21 cellular contexts compared by ENCODE assay signal in the genomic region with DNA sequence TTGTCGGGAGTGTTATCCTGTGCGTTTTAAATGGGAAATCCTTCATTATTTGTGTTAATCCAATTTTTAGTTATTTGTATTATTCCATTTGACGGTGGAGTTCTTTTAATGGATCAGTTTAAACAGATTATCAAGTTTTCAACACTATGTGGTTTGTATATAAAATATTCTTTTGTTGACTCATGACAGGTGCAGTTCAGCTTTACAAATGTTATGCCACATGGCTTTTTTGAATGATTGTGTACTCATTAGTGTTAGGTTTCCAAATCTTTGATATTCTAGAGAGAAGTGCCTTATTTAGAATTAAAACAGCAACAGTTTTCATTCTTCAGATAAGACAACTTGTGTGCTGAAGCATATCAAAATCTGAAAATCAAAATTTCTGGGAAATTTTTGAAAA. TPM values are rescaled to one million over a fixed set of nuclear protein-coding genes. Genes with fewer than 3 reads are reported as not detected.
DNase-seq lines count a peak whose midpoint lies in the region; ATAC-seq and TF ChIP-seq lines count a peak whose summit lies in the region.
"Had no signal": no experiment of that assay in that cellular context is flagged by ENCODE, and none has a peak within 500 bp of the region (broad histone marks: within the 10 kb centered on the region; RNA-seq: fewer than 3 reads in every experiment).

No MANE protein-coding gene starts in this region.

- H3K27ac ChIP-seq in cingulate gyrus (ENCODE audit: low read depth, low read length) = peak overlapping the region; percentile 10
- H3K27ac ChIP-seq: gastrocnemius medialis, ovary, thoracic aorta had no signal

- peak overlapping the region; percentile 82 for H3K4me2 ChIP-seq in skeletal muscle satellite cell (ENCODE audit: low read length)

- TF ChIP-seq POLR2A in erythroblast (IDR thresholded peaks at IDR 0.05; ENCODE audit: low read length) = no peak

- no peak overlapping the region for H3K4me3 ChIP-seq in skeletal muscle satellite cell (ENCODE audit: low read length)
- H3K4me3 ChIP-seq: coronary artery, gastrocnemius medialis, ovary had no signal

- no peak overlapping the region for H3K9ac ChIP-seq in skeletal muscle satellite cell (ENCODE audit: low read depth, low read length)

- no peak for ATAC-seq in GM21786 (IDR thresholded peaks at IDR 0.05; ENCODE audit: unreplicated experiment)
- ATAC-seq: gastrocnemius medialis, left colon had no signal

- DNase-seq in NCI-H146 (lab: John Stamatoyannopoulos, UW) (peak; percentile 69), NCI-H345 (lab: John Stamatoyannopoulos, UW) (peak; percentile 11), erythroblast (lab: John Stamatoyannopoulos, UW) (no peak), T-helper 1 cell (no peak)
- DNase-seq: activated naive CD4-positive, alpha-beta T cell treated with anti-CD3 and anti-CD28 coated beads, Interleukin-2, amount 10 ng/mL, durations not matched to agents 7 days and 5 days; activated T-cell treated with anti-CD3 and anti-CD28 coated beads for 4 hours; gastrocnemius medialis; GF-D8; GOT3; left colon; NK-92 treated with Interleukin-12 subunit alpha and Interleukin-12 subunit beta, amount 100 ng/mL, for 24 hours; ovary; RPMI8226; small intestine; stimulated activated CD4-positive, alpha-beta T cell treated with anti-CD3 and anti-CD28 coated beads, Interleukin-4, amount 100 ng/mL, for 4 hours; stimulated activated CD8-positive, alpha-beta memory T cell treated with anti-CD3 and anti-CD28 coated beads, Interleukin-4, amount 100 ng/mL, for 48 hours had no signal

- H3K9me3 ChIP-seq in skeletal muscle satellite cell (replicated peaks; ENCODE audit: low read length) = no peaks in the 10 kb centered on the region
- H3K9me3 ChIP-seq: gastrocnemius medialis, ovary, thoracic aorta had no signal

- H3K36me3 ChIP-seq in skeletal muscle satellite cell (ENCODE audit: insufficient read depth, low read length) = no peaks in the 10 kb centered on the region
- H3K36me3 ChIP-seq: gastrocnemius medialis, ovary, thoracic aorta had no signal

- H3K4me1 ChIP-seq in skeletal muscle satellite cell (ENCODE audit: control insufficient read depth, insufficient read depth, low read length) = peaks cover 40% of the 10 kb centered on the region

- peaks cover 8% of the 10 kb centered on the region for H3K27me3 ChIP-seq in skeletal muscle satellite cell (ENCODE audit: control insufficient read depth, insufficient read depth, low read length)
- H3K27me3 ChIP-seq: ovary had no signal

RNA-seq across cellular contexts. Expression of a gene that starts 2.4 kb away (rescaled TPM):
- 59.1 and 62.3 TPM in 2 replicates for total RNA-seq in skeletal muscle satellite cell (2012; rRNA removed)

Comparison
In these comparisons a context has a peak if more than half of its experiments do, and no peak if none do; other contexts are left out.
1. DNase-seq: peak in NCI-H146 (single experiment) and NCI-H345 (single experiment); none in erythroblast (0 of 2) and T-helper 1 cell (0 of 5).